1 cellular context compared by ENCODE assay signal in the genomic region with DNA sequence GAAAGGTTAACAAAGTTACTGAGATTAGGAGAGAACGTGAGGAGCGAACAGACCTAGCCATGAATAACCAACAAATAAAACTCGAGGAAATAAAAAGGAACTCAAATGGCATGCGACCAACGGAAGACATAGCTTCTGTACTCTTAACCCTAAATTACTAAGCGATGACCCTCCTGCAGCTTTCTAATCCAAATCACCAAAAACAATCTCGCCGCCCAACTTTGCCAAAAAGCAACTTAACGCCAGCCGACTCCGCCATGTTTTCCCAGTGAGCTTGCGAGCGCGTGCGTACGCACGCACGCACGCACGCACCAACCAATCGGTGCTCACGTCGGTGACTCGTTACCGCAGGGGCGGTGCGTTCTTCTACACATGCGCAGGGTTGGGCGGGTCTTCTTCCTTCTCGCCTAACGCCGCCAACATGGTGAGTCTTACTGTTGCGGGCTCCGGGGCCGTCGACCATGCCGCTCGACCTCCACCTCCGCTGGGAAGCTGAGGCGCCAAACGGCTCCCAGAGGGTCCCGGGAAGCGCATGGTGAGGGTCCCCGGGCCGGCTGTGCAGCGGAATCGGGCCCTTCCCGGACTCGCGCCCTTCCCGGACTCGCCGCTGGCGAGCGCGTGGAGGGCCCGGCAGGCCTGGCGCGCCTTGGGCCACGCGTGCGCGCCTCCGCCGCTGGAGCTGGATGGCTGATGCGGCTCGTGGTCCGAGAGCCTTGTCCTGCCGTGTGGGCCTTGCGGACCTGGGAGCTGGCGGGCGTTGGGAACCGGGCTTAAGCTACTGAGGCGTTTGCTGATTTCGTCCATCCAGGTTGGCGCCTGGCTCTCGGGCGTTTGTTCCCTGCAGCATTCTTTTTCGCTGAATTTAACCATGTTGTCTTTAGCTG.
TF ChIP-seq lines count a peak whose summit lies in the region.

Gene RPL14 (plus strand): TSS at position 400 of the 884 bp plus-strand sequence. CDS start 133 bp downstream, at position 533.

TF ChIP-seq in HEK293, 187 proteins besides CTCF, POLR2A, EP300 and RAD21 (continued from another document and continues in another):
- TF ChIP-seq ZBTB48 (tag by site-specific recombination; IDR thresholded peaks at IDR 0.05) = no peak
- TF ChIP-seq SP7 (tag by site-specific recombination; IDR thresholded peaks at IDR 0.05) = no peak
- TF ChIP-seq ZNF670 (tag by site-specific recombination; IDR thresholded peaks at IDR 0.05; ENCODE audit: low read depth) = no peak
- TF ChIP-seq ZNF311 (tag by site-specific recombination; IDR thresholded peaks at IDR 0.05; ENCODE audit: borderline replicate concordance) = no peak
- no peak for TF ChIP-seq ZNF548 (tag by site-specific recombination; IDR thresholded peaks at IDR 0.05)
- no peak for TF ChIP-seq ZNF510 (tag by site-specific recombination; IDR thresholded peaks at IDR 0.05; ENCODE audit: insufficient replicate concordance)
- TF ChIP-seq SCRT2 (tag by site-specific recombination; IDR thresholded peaks at IDR 0.05) = 0 out of 2 replicates have a peak, but pooled peaks have one; percentile 10
- no peak for TF ChIP-seq ELK4 (IDR thresholded peaks at IDR 0.05; ENCODE audit: borderline replicate concordance, low read depth, low read length)
- TF ChIP-seq ZNF610 (tag by site-specific recombination; IDR thresholded peaks at IDR 0.05; ENCODE audit: borderline replicate concordance) = no peak
- TF ChIP-seq ZSCAN16 (tag by site-specific recombination; IDR thresholded peaks at IDR 0.05) = no peak
- TF ChIP-seq ZNF404 (tag by site-specific recombination; IDR thresholded peaks at IDR 0.05) = no peak
- TF ChIP-seq ZNF777 (tag by site-specific recombination; IDR thresholded peaks at IDR 0.05; ENCODE audit: borderline replicate concordance) = no peak
- no peak for TF ChIP-seq HOXA7 (CRISPR knock-in tag; IDR thresholded peaks at IDR 0.05; ENCODE audit: borderline replicate concordance)
- TF ChIP-seq ZNF433 (tag by site-specific recombination; IDR thresholded peaks at IDR 0.05; ENCODE audit: low read depth) = no peak
- TF ChIP-seq ZNF501 (tag by site-specific recombination; IDR thresholded peaks at IDR 0.05) = peak; percentile 38; the same call in 1 of the 2 replicates
- TF ChIP-seq ZNF792 (tag by site-specific recombination; IDR thresholded peaks at IDR 0.05) = no peak
- TF ChIP-seq SETDB1 (IDR thresholded peaks at IDR 0.05; ENCODE audit: insufficient read length, low read length) = no peak
- no peak for TF ChIP-seq ZNF214 (tag by site-specific recombination; IDR thresholded peaks at IDR 0.05; ENCODE audit: borderline replicate concordance)
- no peak for TF ChIP-seq KLF8 (tag by site-specific recombination; IDR thresholded peaks at IDR 0.05)
- TF ChIP-seq, protein P1, sequence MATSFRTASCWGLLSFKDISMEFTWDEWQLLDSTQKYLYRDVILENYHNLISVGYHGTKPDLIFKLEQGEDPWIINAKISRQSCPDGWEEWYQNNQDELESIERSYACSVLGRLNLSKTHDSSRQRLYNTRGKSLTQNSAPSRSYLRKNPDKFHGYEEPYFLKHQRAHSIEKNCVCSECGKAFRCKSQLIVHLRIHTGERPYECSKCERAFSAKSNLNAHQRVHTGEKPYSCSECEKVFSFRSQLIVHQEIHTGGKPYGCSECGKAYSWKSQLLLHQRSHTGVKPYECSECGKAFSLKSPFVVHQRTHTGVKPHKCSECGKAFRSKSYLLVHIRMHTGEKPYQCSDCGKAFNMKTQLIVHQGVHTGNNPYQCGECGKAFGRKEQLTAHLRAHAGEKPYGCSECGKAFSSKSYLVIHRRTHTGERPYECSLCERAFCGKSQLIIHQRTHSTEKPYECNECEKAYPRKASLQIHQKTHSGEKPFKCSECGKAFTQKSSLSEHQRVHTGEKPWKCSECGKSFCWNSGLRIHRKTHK (tag by site-specific recombination; IDR thresholded peaks at IDR 0.05) = no peak
- no peak for TF ChIP-seq GLI2 (tag by site-specific recombination; IDR thresholded peaks at IDR 0.05; ENCODE audit: borderline replicate concordance, low read depth)
- no peak for TF ChIP-seq ZNF514 (tag by site-specific recombination; IDR thresholded peaks at IDR 0.05)
- TF ChIP-seq ZNF658 (tag by site-specific recombination; IDR thresholded peaks at IDR 0.05) = no peak
- no peak for TF ChIP-seq ZNF133 (tag by site-specific recombination; IDR thresholded peaks at IDR 0.05)
- no peak for TF ChIP-seq GLI4 (tag by site-specific recombination; IDR thresholded peaks at IDR 0.05)
- no peak for TF ChIP-seq ZNF266 (tag by site-specific recombination; IDR thresholded peaks at IDR 0.05; ENCODE audit: low read depth)
- TF ChIP-seq, protein P2, sequence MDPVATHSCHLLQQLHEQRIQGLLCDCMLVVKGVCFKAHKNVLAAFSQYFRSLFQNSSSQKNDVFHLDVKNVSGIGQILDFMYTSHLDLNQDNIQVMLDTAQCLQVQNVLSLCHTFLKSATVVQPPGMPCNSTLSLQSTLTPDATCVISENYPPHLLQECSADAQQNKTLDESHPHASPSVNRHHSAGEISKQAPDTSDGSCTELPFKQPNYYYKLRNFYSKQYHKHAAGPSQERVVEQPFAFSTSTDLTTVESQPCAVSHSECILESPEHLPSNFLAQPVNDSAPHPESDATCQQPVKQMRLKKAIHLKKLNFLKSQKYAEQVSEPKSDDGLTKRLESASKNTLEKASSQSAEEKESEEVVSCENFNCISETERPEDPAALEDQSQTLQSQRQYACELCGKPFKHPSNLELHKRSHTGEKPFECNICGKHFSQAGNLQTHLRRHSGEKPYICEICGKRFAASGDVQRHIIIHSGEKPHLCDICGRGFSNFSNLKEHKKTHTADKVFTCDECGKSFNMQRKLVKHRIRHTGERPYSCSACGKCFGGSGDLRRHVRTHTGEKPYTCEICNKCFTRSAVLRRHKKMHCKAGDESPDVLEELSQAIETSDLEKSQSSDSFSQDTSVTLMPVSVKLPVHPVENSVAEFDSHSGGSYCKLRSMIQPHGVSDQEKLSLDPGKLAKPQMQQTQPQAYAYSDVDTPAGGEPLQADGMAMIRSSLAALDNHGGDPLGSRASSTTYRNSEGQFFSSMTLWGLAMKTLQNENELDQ (tag by site-specific recombination; IDR thresholded peaks at IDR 0.05; ENCODE audit: low read depth) = no peak
- TF ChIP-seq OVOL3 (tag by site-specific recombination; IDR thresholded peaks at IDR 0.05) = no peak
- no peak for TF ChIP-seq ZNF121 (tag by site-specific recombination; IDR thresholded peaks at IDR 0.05)
- TF ChIP-seq ZNF18 (tag by site-specific recombination; IDR thresholded peaks at IDR 0.05) = no peak
- TF ChIP-seq HOXD13 (CRISPR knock-in tag; IDR thresholded peaks at IDR 0.05; ENCODE audit: borderline replicate concordance) = no peak
- TF ChIP-seq, protein P3, sequence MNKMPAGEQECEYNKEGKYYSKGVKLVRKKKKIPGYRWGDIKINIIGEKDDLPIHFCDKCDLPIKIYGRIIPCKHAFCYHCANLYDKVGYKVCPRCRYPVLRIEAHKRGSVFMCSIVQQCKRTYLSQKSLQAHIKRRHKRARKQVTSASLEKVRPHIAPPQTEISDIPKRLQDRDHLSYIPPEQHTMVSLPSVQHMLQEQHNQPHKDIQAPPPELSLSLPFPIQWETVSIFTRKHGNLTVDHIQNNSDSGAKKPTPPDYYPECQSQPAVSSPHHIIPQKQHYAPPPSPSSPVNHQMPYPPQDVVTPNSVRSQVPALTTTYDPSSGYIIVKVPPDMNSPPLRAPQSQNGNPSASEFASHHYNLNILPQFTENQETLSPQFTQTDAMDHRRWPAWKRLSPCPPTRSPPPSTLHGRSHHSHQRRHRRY (tag by site-specific recombination; IDR thresholded peaks at IDR 0.05) = no peak
- TF ChIP-seq ZBTB1 (tag by site-specific recombination; IDR thresholded peaks at IDR 0.05) = no peak
- no peak for TF ChIP-seq ZNF701 (tag by site-specific recombination; IDR thresholded peaks at IDR 0.05)
- no peak for TF ChIP-seq ZNF416 (tag by site-specific recombination; IDR thresholded peaks at IDR 0.05)
- TF ChIP-seq ZNF677 (tag by site-specific recombination; IDR thresholded peaks at IDR 0.05) = no peak
- no peak for TF ChIP-seq ZNF175 (tag by site-specific recombination; IDR thresholded peaks at IDR 0.05)
- no peak for TF ChIP-seq BCL11B (tag by site-specific recombination; IDR thresholded peaks at IDR 0.05; ENCODE audit: low read depth)
- no peak for TF ChIP-seq ZNF544 (tag by site-specific recombination; IDR thresholded peaks at IDR 0.05)
- TF ChIP-seq, protein P4, sequence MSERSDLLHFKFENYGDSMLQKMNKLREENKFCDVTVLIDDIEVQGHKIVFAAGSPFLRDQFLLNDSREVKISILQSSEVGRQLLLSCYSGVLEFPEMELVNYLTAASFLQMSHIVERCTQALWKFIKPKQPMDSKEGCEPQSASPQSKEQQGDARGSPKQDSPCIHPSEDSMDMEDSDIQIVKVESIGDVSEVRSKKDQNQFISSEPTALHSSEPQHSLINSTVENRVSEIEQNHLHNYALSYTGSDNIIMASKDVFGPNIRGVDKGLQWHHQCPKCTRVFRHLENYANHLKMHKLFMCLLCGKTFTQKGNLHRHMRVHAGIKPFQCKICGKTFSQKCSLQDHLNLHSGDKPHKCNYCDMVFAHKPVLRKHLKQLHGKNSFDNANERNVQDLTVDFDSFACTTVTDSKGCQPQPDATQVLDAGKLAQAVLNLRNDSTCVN (tag by site-specific recombination; optimal IDR thresholded peaks at IDR 0.05) = peak; percentile 89
- TF ChIP-seq, protein P5, sequence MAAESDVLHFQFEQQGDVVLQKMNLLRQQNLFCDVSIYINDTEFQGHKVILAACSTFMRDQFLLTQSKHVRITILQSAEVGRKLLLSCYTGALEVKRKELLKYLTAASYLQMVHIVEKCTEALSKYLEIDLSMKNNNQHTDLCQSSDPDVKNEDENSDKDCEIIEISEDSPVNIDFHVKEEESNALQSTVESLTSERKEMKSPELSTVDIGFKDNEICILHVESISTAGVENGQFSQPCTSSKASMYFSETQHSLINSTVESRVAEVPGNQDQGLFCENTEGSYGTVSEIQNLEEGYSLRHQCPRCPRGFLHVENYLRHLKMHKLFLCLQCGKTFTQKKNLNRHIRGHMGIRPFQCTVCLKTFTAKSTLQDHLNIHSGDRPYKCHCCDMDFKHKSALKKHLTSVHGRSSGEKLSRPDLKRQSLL (tag by site-specific recombination; IDR thresholded peaks at IDR 0.05) = no peak
- TF ChIP-seq ZNF146 (tag by site-specific recombination; IDR thresholded peaks at IDR 0.05) = no peak
- TF ChIP-seq, protein P6, sequence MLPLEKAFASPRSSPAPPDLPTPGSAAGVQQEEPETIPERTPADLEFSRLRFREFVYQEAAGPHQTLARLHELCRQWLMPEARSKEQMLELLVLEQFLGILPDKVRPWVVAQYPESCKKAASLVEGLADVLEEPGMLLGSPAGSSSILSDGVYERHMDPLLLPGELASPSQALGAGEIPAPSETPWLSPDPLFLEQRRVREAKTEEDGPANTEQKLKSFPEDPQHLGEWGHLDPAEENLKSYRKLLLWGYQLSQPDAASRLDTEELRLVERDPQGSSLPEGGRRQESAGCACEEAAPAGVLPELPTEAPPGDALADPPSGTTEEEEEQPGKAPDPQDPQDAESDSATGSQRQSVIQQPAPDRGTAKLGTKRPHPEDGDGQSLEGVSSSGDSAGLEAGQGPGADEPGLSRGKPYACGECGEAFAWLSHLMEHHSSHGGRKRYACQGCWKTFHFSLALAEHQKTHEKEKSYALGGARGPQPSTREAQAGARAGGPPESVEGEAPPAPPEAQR (tag by site-specific recombination; IDR thresholded peaks at IDR 0.05) = no peak
- no peak for TF ChIP-seq ZNF843 (tag by site-specific recombination; IDR thresholded peaks at IDR 0.05)
- no peak for TF ChIP-seq KLF9 (tag by site-specific recombination; IDR thresholded peaks at IDR 0.05; ENCODE audit: low read depth)
- no peak for TF ChIP-seq ZNF239 (tag by site-specific recombination; IDR thresholded peaks at IDR 0.05)
- no peak for TF ChIP-seq ZNF521 (tag by site-specific recombination; IDR thresholded peaks at IDR 0.05)
- no peak for TF ChIP-seq ZNF37A (tag by site-specific recombination; IDR thresholded peaks at IDR 0.05)
- no peak for TF ChIP-seq ZNF555 (tag by site-specific recombination; conservative IDR thresholded peaks at IDR 0.05)
- no peak for TF ChIP-seq ZNF350 (tag by site-specific recombination; IDR thresholded peaks at IDR 0.05)
- no peak for TF ChIP-seq GFI1B (tag by site-specific recombination; IDR thresholded peaks at IDR 0.05)
- no peak for TF ChIP-seq ZNF596 (tag by site-specific recombination; IDR thresholded peaks at IDR 0.05)
- TF ChIP-seq ZNF600 (tag by site-specific recombination; IDR thresholded peaks at IDR 0.05) = no peak
- no peak for TF ChIP-seq ZSCAN23 (tag by site-specific recombination; IDR thresholded peaks at IDR 0.05)
- TF ChIP-seq MZF1 (tag by site-specific recombination; IDR thresholded peaks at IDR 0.05; ENCODE audit: borderline replicate concordance) = no peak
- TF ChIP-seq, protein P7, sequence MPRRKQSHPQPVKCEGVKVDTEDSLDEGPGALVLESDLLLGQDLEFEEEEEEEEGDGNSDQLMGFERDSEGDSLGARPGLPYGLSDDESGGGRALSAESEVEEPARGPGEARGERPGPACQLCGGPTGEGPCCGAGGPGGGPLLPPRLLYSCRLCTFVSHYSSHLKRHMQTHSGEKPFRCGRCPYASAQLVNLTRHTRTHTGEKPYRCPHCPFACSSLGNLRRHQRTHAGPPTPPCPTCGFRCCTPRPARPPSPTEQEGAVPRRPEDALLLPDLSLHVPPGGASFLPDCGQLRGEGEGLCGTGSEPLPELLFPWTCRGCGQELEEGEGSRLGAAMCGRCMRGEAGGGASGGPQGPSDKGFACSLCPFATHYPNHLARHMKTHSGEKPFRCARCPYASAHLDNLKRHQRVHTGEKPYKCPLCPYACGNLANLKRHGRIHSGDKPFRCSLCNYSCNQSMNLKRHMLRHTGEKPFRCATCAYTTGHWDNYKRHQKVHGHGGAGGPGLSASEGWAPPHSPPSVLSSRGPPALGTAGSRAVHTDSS (tag by site-specific recombination; IDR thresholded peaks at IDR 0.05) = no peak
